In genomic region chr7:43152696-43153095, GRCh38 we compare ENCODE assay signal across 25 cellular contexts. TPM values are rescaled to one million over a fixed set of nuclear protein-coding genes. Genes with fewer than 3 reads are reported as not detected.
"Had no signal": no experiment of that assay in that cellular context is flagged by ENCODE, and none has a peak within 500 bp of the region (broad histone marks: within the 10 kb centered on the region; RNA-seq: fewer than 3 reads in every experiment).

No MANE protein-coding gene starts in this region.

- H3K36me3 ChIP-seq: colonic mucosa, esophagus squamous epithelium, gastrocnemius medialis, heart right ventricle, left lung, lower lobe of right lung had no signal

- H3K27me3 ChIP-seq: colonic mucosa, esophagus squamous epithelium, gastrocnemius medialis had no signal

- H3K27ac Mint-ChIP-seq: dendritic cell treated with granulocyte-macrophage colony-stimulating factor and Interleukin-4, amounts not matched to agents 40 ng/mL and 50 ng/mL, for 4 days; effector memory CD8-positive, alpha-beta T cell; naive thymus-derived CD4-positive, alpha-beta T cell had no signal

- H3K4me3 ChIP-seq: colonic mucosa, esophagus squamous epithelium, gastrocnemius medialis, heart right ventricle, left lung, lower lobe of right lung had no signal

- H3K9me3 Mint-ChIP-seq: dendritic cell treated with granulocyte-macrophage colony-stimulating factor and Interleukin-4, amounts not matched to agents 40 ng/mL and 50 ng/mL, for 4 days; effector memory CD8-positive, alpha-beta T cell had no signal

- H3K4me1 ChIP-seq: colonic mucosa, gastrocnemius medialis, heart right ventricle, left lung, lower lobe of right lung had no signal

- H3K9me3 ChIP-seq: colonic mucosa, esophagus squamous epithelium, gastrocnemius medialis, left lung, lower lobe of right lung had no signal

- H3K36me3 Mint-ChIP-seq: naive thymus-derived CD4-positive, alpha-beta T cell had no signal

- H3K27ac ChIP-seq: colonic mucosa, esophagus squamous epithelium, gastrocnemius medialis, heart right ventricle, left lung, lower lobe of right lung had no signal

- H3K4me3 Mint-ChIP-seq: dendritic cell treated with granulocyte-macrophage colony-stimulating factor and Interleukin-4, amounts not matched to agents 40 ng/mL and 50 ng/mL, for 4 days; effector memory CD8-positive, alpha-beta T cell; naive thymus-derived CD4-positive, alpha-beta T cell had no signal

- H3K4me1 Mint-ChIP-seq: naive thymus-derived CD4-positive, alpha-beta T cell had no signal

- ATAC-seq: effector memory CD8-positive, alpha-beta T cell; gastrocnemius medialis; heart right ventricle; left cardiac atrium; left lung; left ventricle myocardium superior; lower lobe of right lung; naive thymus-derived CD4-positive, alpha-beta T cell had no signal

- DNase-seq: colonic mucosa; cortex of kidney; effector CD8-positive, alpha-beta T cell; effector memory CD8-positive, alpha-beta T cell; esophagus squamous epithelium; foreskin fibroblast; foreskin melanocyte; gastrocnemius medialis; glutamatergic neuron; head of caudate nucleus; heart right ventricle; hippocampal formation; left cardiac atrium; left lung; left ventricle myocardium superior; lower lobe of right lung; mesenchymal stem cell; midbrain; naive thymus-derived CD4-positive, alpha-beta T cell had no signal

RNA-seq across cellular contexts. Expression of gene HECW1, which starts 40.2 kb away (rescaled TPM):
- total RNA-seq: dermis microvascular lymphatic vessel endothelial cell; endothelial cell of umbilical vein; epithelial cell of proximal tubule; glomerular endothelial cell; left cardiac atrium; left ventricle myocardium superior; lung microvascular endothelial cell; naive thymus-derived CD4-positive, alpha-beta T cell had no signal
